20 cellular contexts compared by ENCODE assay signal in the genomic region with DNA sequence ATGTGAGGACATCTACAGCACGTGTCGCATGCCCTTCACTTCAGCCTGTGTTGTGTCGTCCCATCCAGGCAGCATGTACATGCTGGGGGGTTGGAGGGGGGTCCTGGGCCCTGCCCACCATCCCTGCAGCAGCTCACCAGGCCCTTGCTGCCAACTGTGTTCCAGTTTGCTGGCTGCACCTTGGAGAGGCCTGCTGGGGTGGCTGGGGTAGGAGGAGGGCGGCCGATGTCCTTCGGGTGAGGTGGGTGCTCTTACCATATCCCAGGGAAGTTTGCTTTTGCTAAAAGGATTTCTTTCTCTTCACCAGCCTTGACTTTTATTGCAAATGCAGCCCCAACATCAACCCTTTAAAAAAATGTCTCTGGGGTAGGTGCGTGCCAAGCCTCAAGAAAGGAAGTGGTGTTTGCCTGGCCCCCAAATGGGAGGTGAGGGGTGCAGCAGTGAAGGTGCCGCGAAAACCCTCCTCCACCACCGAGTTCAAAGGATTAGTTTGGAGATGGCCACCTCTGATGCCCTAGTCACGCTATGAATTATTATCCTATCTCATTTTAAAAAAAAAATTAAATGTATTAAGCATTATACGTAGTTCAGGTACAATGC.
A peak's percentile ranks its signal among the peaks of the same experiment; 100 is the strongest.
DNase-seq lines count a peak whose midpoint lies in the region; ATAC-seq, FAIRE-seq and TF ChIP-seq lines count a peak whose summit lies in the region.
"Had no signal": no experiment of that assay in that cellular context is flagged by ENCODE, and none has a peak within 500 bp of the region (broad histone marks: within the 10 kb centered on the region; RNA-seq: fewer than 3 reads in every experiment).

No MANE protein-coding gene starts in this region.

- no peak for TF ChIP-seq CTCF in H1 (IDR thresholded peaks at IDR 0.05; ENCODE audit: control extremely low read depth in 1 of 3, insufficient read depth in 1 of 3, low read depth in 1 of 3, low read length in 3 of 3)
- TF ChIP-seq CTCF in right atrium auricular region (IDR thresholded peaks at IDR 0.05): no peak

- no peak overlapping the region for H3K56ac ChIP-seq in H1 (replicated peaks; ENCODE audit: insufficient read length, low read depth, low read length)

- no peak overlapping the region for H4K8ac ChIP-seq in H1 (ENCODE audit: extremely low read depth, insufficient read depth, low read length)

- H3K23me2 ChIP-seq in H1 (ENCODE audit: low read depth, low read length): no peaks in the 10 kb centered on the region

- H3K4me2 ChIP-seq in H1 (ENCODE audit: insufficient read depth in 1 of 2, low read depth in 2 of 2, low read length in 2 of 2): no peak overlapping the region

- H2BK5ac ChIP-seq in H1 (ENCODE audit: low read depth, low read length): no peak overlapping the region

- POLR2A ChIA-PET in H1 (lab: Charles Lee; ENCODE audit: partially characterized antibody): no interaction called here

- no peaks in the 10 kb centered on the region for H3K36me3 ChIP-seq in H1 (ENCODE audit: control insufficient read depth in 2 of 4, insufficient read depth in 4 of 4, low read length in 3 of 4)
- no peaks in the 10 kb centered on the region for H3K36me3 ChIP-seq in right atrium auricular region
- H3K36me3 ChIP-seq: breast epithelium, MG63, ovary had no signal

- no peak for TF ChIP-seq RAD21 in H1 (IDR thresholded peaks at IDR 0.05 in 1 of 2, conservative IDR thresholded peaks at IDR 0.05 in 1 of 2; ENCODE audit: low read depth in 2 of 2, low read length in 2 of 2)

- 0 out of 2 replicates have a peak overlapping the region, but pooled peaks have one; percentile 27 for H2BK12ac ChIP-seq in H1 (ENCODE audit: low read depth, low read length)

- H3K4me1 ChIP-seq in H1 (replicated peaks in 1 of 4; ENCODE audit: control insufficient read depth in 3 of 4, insufficient read depth in 4 of 4, low read length in 3 of 4) (peaks cover 0 to 5% (median 0%) of the 10 kb centered on the region in 4 experiments; a peak in 2 of 7 replicates), right atrium auricular region (peaks cover 0 to 6% of the 10 kb centered on the region in 2 donors)
- H3K4me1 ChIP-seq: breast epithelium had no signal

- no peak overlapping the region for H2BK15ac ChIP-seq in H1 (ENCODE audit: low read length)

- no peak overlapping the region for H3K9ac ChIP-seq in H1 (replicated peaks in 1 of 4; ENCODE audit: extremely low read depth in 1 of 4, low read depth in 3 of 4, low read length in 3 of 4)

- H2BK120ac ChIP-seq in H1 (replicated peaks; ENCODE audit: low read depth, low read length): no peak overlapping the region

- no peak for FAIRE-seq in H1 (lab: Jason Lieb, UNC)
- FAIRE-seq: H54, urothelium cell line had no signal

- no peak overlapping the region for H3K14ac ChIP-seq in H1 (ENCODE audit: insufficient read length)

- no peak overlapping the region for H3K23ac ChIP-seq in H1 (ENCODE audit: insufficient read length)

- no peak overlapping the region for H2BK20ac ChIP-seq in H1 (ENCODE audit: low read length)

- H2AK5ac ChIP-seq in H1 (ENCODE audit: low read depth, low read length): no peak overlapping the region

- 94% methylated on average over 12 of the region's 12 CpGs; no CpG with 5 or more reads in 1 of the 2 experiments for WGBS in H1 (ENCODE audit: extremely low coverage in 1 of 2, insufficient coverage in 1 of 2, insufficient read length in 1 of 2, insufficient replicate concordance in 2 of 2, low coverage in 1 of 2, low lambda C conversion rate in 2 of 2, missing lambda C conversion rate in 1 of 2), 2 experiments

- H2AFZ ChIP-seq in H1 (ENCODE audit: low read length): no peak overlapping the region

- H3K79me1 ChIP-seq in H1 (ENCODE audit: low read depth, low read length): no peaks in the 10 kb centered on the region

- H3K9me3 ChIP-seq in H1 (ENCODE audit: insufficient read depth in 2 of 2, low read depth in 1 of 2, low read length in 1 of 2): no peaks in the 10 kb centered on the region
- no peaks in the 10 kb centered on the region for H3K9me3 ChIP-seq in right atrium auricular region
- H3K9me3 ChIP-seq: breast epithelium, MG63, ovary had no signal

- TF ChIP-seq POLR2A in H1 (IDR thresholded peaks at IDR 0.05; ENCODE audit: control extremely low read depth in 1 of 2, low read depth in 2 of 2, low read length in 2 of 2): no peak

- CTCF ChIA-PET in H1 (lab: Charles Lee; ENCODE audit: partially characterized antibody): interaction anchor here (1.0 kb wide), 1 partner anchor 377 kb away, joined by 3 read pairs; no protein-coding TSS in a partner anchor

- no peak overlapping the region for H3K18ac ChIP-seq in H1 (ENCODE audit: extremely low read depth, low read length)

- no peak overlapping the region for H3K4me3 ChIP-seq in H1 (ENCODE audit: extremely low read depth in 1 of 4, insufficient read depth in 2 of 4, low read depth in 3 of 4, low read length in 4 of 4)
- no peak overlapping the region for H3K4me3 ChIP-seq in right atrium auricular region
- H3K4me3 ChIP-seq: breast epithelium, dorsolateral prefrontal cortex, MG63, ovary, SK-N-MC had no signal

- no peak overlapping the region for H4K5ac ChIP-seq in H1 (ENCODE audit: insufficient read length, low read depth, low read length)

- no peaks in the 10 kb centered on the region for H3K79me2 ChIP-seq in H1 (ENCODE audit: control insufficient read depth in 1 of 2, insufficient read depth in 2 of 2, low read length in 2 of 2)

- H3K4ac ChIP-seq in H1 (replicated peaks; ENCODE audit: insufficient read length, low read depth, low read length): no peak overlapping the region

- H3K27me3 ChIP-seq in H1 (replicated peaks in 1 of 4; ENCODE audit: control insufficient read depth in 3 of 4, extremely low read depth in 1 of 4, insufficient read depth in 3 of 4, low read length in 3 of 4) (no peaks in the 10 kb centered on the region), right atrium auricular region (no peaks in the 10 kb centered on the region)
- H3K27me3 ChIP-seq: breast epithelium, dorsolateral prefrontal cortex, MG63, ovary had no signal

- H3K27ac ChIP-seq in H1 (ENCODE audit: low read depth, low read length) (no peak overlapping the region), right atrium auricular region (no peak overlapping the region)
- H3K27ac ChIP-seq: breast epithelium, dorsolateral prefrontal cortex, ovary, SK-N-MC had no signal

- no peak overlapping the region for H4K91ac ChIP-seq in H1 (replicated peaks; ENCODE audit: insufficient read length, low read length)

- H4K20me1 ChIP-seq in H1 (replicated peaks in 1 of 2; ENCODE audit: control insufficient read depth in 1 of 2, insufficient read depth in 2 of 2, low read length in 2 of 2): no peaks in the 10 kb centered on the region

- DNase-seq in stimulated activated CD8-positive, alpha-beta memory T cell treated with anti-CD3 and anti-CD28 coated beads, Interleukin-12 subunit alpha, Interleukin-12 subunit beta, amount 100 ng/mL, for 1 hour (ENCODE audit: low read depth): peak; percentile 19
- DNase-seq in stimulated activated CD8-positive, alpha-beta memory T cell treated with anti-CD3 and anti-CD28 coated beads, Interleukin-4, amount 100 ng/mL, for 48 hours: no peak
- DNase-seq in activated CD8-positive, alpha-beta memory T cell treated with anti-CD3 and anti-CD28 coated beads, Interleukin-2, amount 50 U/mL, for 4 hours: peak; percentile 30
- DNase-seq in H1 (ENCODE audit: low read depth in 1 of 2, low spot score in 2 of 2): no peak
- DNase-seq in mesenteric fat pad (ENCODE audit: low spot score): no peak
- no peak for DNase-seq in right atrium auricular region (ENCODE audit: low spot score)
- DNase-seq in DMS79 (lab: John Stamatoyannopoulos, UW): no peak
- DNase-seq: activated CD4-positive, alpha-beta T cell treated with anti-CD3 and anti-CD28 coated beads for 4 hours; dorsolateral prefrontal cortex; left ventricle myocardium superior; MG63; NCI-H774; ovary; stimulated activated CD4-positive, alpha-beta T cell treated with anti-CD3 and anti-CD28 coated beads, Interleukin-1b, Interleukin-23, amount 100 ng/mL, for 48 hours had no signal

- ATAC-seq in HG02678 (IDR thresholded peaks at IDR 0.05; ENCODE audit: unreplicated experiment): no peak
- ATAC-seq: esophagus mucosa, left ventricle myocardium superior had no signal

- no peak for TF ChIP-seq EP300 in H1 (IDR thresholded peaks at IDR 0.05; ENCODE audit: borderline replicate concordance in 1 of 2, low read depth in 2 of 2, low read length in 2 of 2)

TF ChIP-seq in H1, 55 proteins besides CTCF, POLR2A, EP300 and RAD21 (continues in another document):
- no peak for TF ChIP-seq CBX5 (IDR thresholded peaks at IDR 0.05; ENCODE audit: low read depth, low read length)
- no peak for TF ChIP-seq JUND (IDR thresholded peaks at IDR 0.05; ENCODE audit: low read length)
- TF ChIP-seq KDM5A (IDR thresholded peaks at IDR 0.05; ENCODE audit: low read length): no peak

Comparison
In these comparisons a context has a peak if more than half of its experiments do, and no peak if none do; other contexts are left out.
1. DNase-seq: peak in stimulated activated CD8-positive, alpha-beta memory T cell treated with anti-CD3 and anti-CD28 coated beads, Interleukin-12 subunit alpha, Interleukin-12 subunit beta, amount 100 ng/mL, for 1 hour (single experiment) and activated CD8-positive, alpha-beta memory T cell treated with anti-CD3 and anti-CD28 coated beads, Interleukin-2, amount 50 U/mL, for 4 hours (single experiment); none in stimulated activated CD8-positive, alpha-beta memory T cell treated with anti-CD3 and anti-CD28 coated beads, Interleukin-4, amount 100 ng/mL, for 48 hours (single experiment), H1 (0 of 2), mesenteric fat pad (single experiment), right atrium auricular region (single experiment) and DMS79 (single experiment).